13 cellular contexts compared by ENCODE assay signal in the genomic region with DNA sequence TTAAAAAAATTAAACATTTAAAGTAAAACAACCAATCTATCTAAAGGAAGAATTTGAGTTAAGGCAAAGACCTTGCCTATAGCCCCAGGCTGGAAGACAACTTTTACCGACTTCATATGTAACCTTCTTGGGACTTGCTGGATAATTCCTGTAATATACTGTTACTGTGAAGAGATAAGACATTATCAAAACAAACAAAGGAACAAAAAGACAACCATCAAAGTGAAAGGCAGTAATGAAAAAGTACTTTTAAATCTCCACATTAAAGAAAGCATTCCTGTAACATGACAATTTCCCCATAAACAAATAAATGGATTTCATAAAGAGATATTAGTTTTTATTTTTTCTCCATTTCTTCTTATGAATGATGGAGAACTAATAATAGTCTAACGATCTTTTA. TPM values are rescaled to one million over a fixed set of nuclear protein-coding genes. Genes with fewer than 3 reads are reported as not detected.
DNase-seq lines count a peak whose midpoint lies in the region; ATAC-seq and TF ChIP-seq lines count a peak whose summit lies in the region.
"Had no signal": no experiment of that assay in that cellular context is flagged by ENCODE, and none has a peak within 500 bp of the region (broad histone marks: within the 10 kb centered on the region; RNA-seq: fewer than 3 reads in every experiment).

No MANE protein-coding gene starts in this region.

- H3K36me3 Mint-ChIP-seq in activated naive CD4-positive, alpha-beta T cell treated with anti-CD3 and anti-CD28 coated beads, Interleukin-2, amount 50 U/mL, for 24 hours: peaks cover 7% of the 10 kb centered on the region
- H3K36me3 Mint-ChIP-seq in activated B cell treated with CpG ODN at 0.5 μM for 24 hours (ENCODE audit: low read depth): peaks cover 43% of the 10 kb centered on the region
- H3K36me3 Mint-ChIP-seq in immature natural killer cell: peaks cover 6 to 8% (median 6%) of the 10 kb centered on the region in 3 donors

- H3K4me1 Mint-ChIP-seq in activated naive CD4-positive, alpha-beta T cell treated with anti-CD3 and anti-CD28 coated beads, Interleukin-2, amount 50 U/mL, for 24 hours: peaks cover 57% of the 10 kb centered on the region
- H3K4me1 Mint-ChIP-seq in activated B cell treated with CpG ODN at 0.5 μM for 24 hours (peaks cover 56% of the 10 kb centered on the region), immature natural killer cell (peaks cover 47 to 61% of the 10 kb centered on the region in 2 donors)

- H3K27ac ChIP-seq in testis: peak overlapping the region; percentile 95 to 98
- no peak overlapping the region for H3K27ac ChIP-seq in adrenal gland
- peak overlapping the region in 1 of 4 donors; percentile 99 for H3K27ac ChIP-seq in upper lobe of left lung

- no peaks in the 10 kb centered on the region for H3K36me3 ChIP-seq in testis (ENCODE audit: low read depth, missing control alignments)
- H3K36me3 ChIP-seq in adrenal gland (replicated peaks in 1 of 2): no peaks in the 10 kb centered on the region
- H3K36me3 ChIP-seq in upper lobe of left lung: peaks cover 0 to 4% (median 0%) of the 10 kb centered on the region in 4 donors

- ATAC-seq in activated B cell treated with CpG ODN at 0.5 μM for 24 hours (ENCODE audit: low read depth) (no peak), upper lobe of left lung (ENCODE audit: low FRiP score in 2 of 2) (no peak)
- ATAC-seq: HCT116, left cardiac atrium had no signal

- peaks cover 12% of the 10 kb centered on the region for H3K4me1 ChIP-seq in testis
- peaks cover 4 to 17% of the 10 kb centered on the region in 2 donors for H3K4me1 ChIP-seq in adrenal gland (replicated peaks in 1 of 2)
- H3K4me1 ChIP-seq in upper lobe of left lung: peaks cover 14 to 25% (median 20%) of the 10 kb centered on the region in 4 donors

- no peaks in the 10 kb centered on the region for H3K27me3 Mint-ChIP-seq in activated naive CD4-positive, alpha-beta T cell treated with anti-CD3 and anti-CD28 coated beads, Interleukin-2, amount 50 U/mL, for 24 hours
- no peaks in the 10 kb centered on the region for H3K27me3 Mint-ChIP-seq in activated B cell treated with CpG ODN at 0.5 μM for 24 hours
- peaks cover 0 to 9% (median 0%) of the 10 kb centered on the region in 3 donors for H3K27me3 Mint-ChIP-seq in immature natural killer cell (ENCODE audit: low read depth in 3 of 3)

- POLR2A ChIA-PET in activated B cell treated with CpG ODN at 0.5 μM for 24 hours (lab: Charles Lee): no interaction called here

- CTCF ChIA-PET in activated B cell treated with CpG ODN at 0.5 μM for 24 hours (lab: Charles Lee): interaction anchor here (1.1 kb wide), 1 partner anchor 32 kb away, joined by 5 read pairs; no protein-coding TSS in a partner anchor

- TF ChIP-seq POLR2A in testis (IDR thresholded peaks at IDR 0.05) (no peak), adrenal gland (IDR thresholded peaks at IDR 0.05) (no peak), upper lobe of left lung (IDR thresholded peaks at IDR 0.05) (no peak)

- peak overlapping the region in 1 of 2 donors; percentile 91 for H3K4me3 ChIP-seq in testis
- no peak overlapping the region for H3K4me3 ChIP-seq in adrenal gland
- peak overlapping the region in 1 of 4 donors; percentile 78 for H3K4me3 ChIP-seq in upper lobe of left lung

- 54% methylated on average over 2 of the region's 2 CpGs for WGBS in testis, 2 donors
- WGBS in adrenal gland, 4 donors: 69 to 78% (median 72%) methylated on average over 2 of the region's 2 CpGs
- WGBS in upper lobe of left lung, 2 donors: 44 to 58% methylated on average over 2 of the region's 2 CpGs

- intact Hi-C loops in activated B cell treated with CpG ODN at 0.5 μM for 24 hours (cut with micrococcal nuclease) (loop anchor here (5.0 to 10.0 kb wide), 2 partner anchors 205 to 968 kb away; partner anchors contain the start of gene STT3B), testis (cut with DNase I; ENCODE audit: low total_unique reads) (no loop called here), adrenal gland (cut with DNase I) (no loop called here)

- no peaks in the 10 kb centered on the region for H3K27me3 ChIP-seq in testis
- H3K27me3 ChIP-seq in adrenal gland: no peaks in the 10 kb centered on the region
- no peaks in the 10 kb centered on the region for H3K27me3 ChIP-seq in upper lobe of left lung

- TF ChIP-seq CTCF in activated B cell treated with CpG ODN at 0.5 μM for 24 hours (IDR thresholded peaks at IDR 0.05): no peak
- TF ChIP-seq CTCF in testis (IDR thresholded peaks at IDR 0.05): no peak
- no peak for TF ChIP-seq CTCF in adrenal gland (IDR thresholded peaks at IDR 0.05)
- no peak for TF ChIP-seq CTCF in upper lobe of left lung (IDR thresholded peaks at IDR 0.05)

- no peaks in the 10 kb centered on the region for H3K9me3 Mint-ChIP-seq in activated naive CD4-positive, alpha-beta T cell treated with anti-CD3 and anti-CD28 coated beads, Interleukin-2, amount 50 U/mL, for 24 hours
- no peaks in the 10 kb centered on the region for H3K9me3 Mint-ChIP-seq in activated B cell treated with CpG ODN at 0.5 μM for 24 hours
- no peaks in the 10 kb centered on the region for H3K9me3 Mint-ChIP-seq in immature natural killer cell

- H3K9me3 ChIP-seq in testis (no peaks in the 10 kb centered on the region), adrenal gland (replicated peaks in 1 of 3) (no peaks in the 10 kb centered on the region), upper lobe of left lung (no peaks in the 10 kb centered on the region)

- no peak overlapping the region for H3K27ac Mint-ChIP-seq in activated naive CD4-positive, alpha-beta T cell treated with anti-CD3 and anti-CD28 coated beads, Interleukin-2, amount 50 U/mL, for 24 hours
- no peak overlapping the region for H3K27ac Mint-ChIP-seq in activated B cell treated with CpG ODN at 0.5 μM for 24 hours
- peak overlapping the region in 4 of 6 donors; percentile 26 to 74 (median 45) for H3K27ac Mint-ChIP-seq in immature natural killer cell

- peak overlapping the region; percentile 96 for H3K4me3 Mint-ChIP-seq in activated naive CD4-positive, alpha-beta T cell treated with anti-CD3 and anti-CD28 coated beads, Interleukin-2, amount 50 U/mL, for 24 hours
- peak overlapping the region; percentile 98 for H3K4me3 Mint-ChIP-seq in activated B cell treated with CpG ODN at 0.5 μM for 24 hours
- peak overlapping the region; percentile 23 to 96 (median 51) for H3K4me3 Mint-ChIP-seq in immature natural killer cell

- no peak for TF ChIP-seq EP300 in upper lobe of left lung (IDR thresholded peaks at IDR 0.05)

- DNase-seq in activated naive CD4-positive, alpha-beta T cell (lab: John Stamatoyannopoulos, UW): no peak
- no peak for DNase-seq in activated B cell treated with CpG ODN at 0.5 μM for 24 hours
- DNase-seq in immature natural killer cell: no peak
- DNase-seq in testis: no peak
- no peak for DNase-seq in Kasumi-1 (lab: John Stamatoyannopoulos, UW)
- DNase-seq in adrenal gland: no peak
- DNase-seq in upper lobe of left lung: no peak
- DNase-seq: activated CD4-positive, alpha-beta T cell treated with anti-CD3 and anti-CD28 coated beads, Interleukin-2, amount 50 U/mL, for 4 hours; NCI-H1694; stimulated activated CD8-positive, alpha-beta memory T cell treated with anti-CD3 and anti-CD28 coated beads, Interleukin-4, amount 100 ng/mL, for 48 hours had no signal

RNA-seq across cellular contexts. Expression of gene CMTM6, which starts 2.4 kb away (rescaled TPM):
- total RNA-seq in activated B cell treated with CpG ODN at 0.5 μM for 24 hours: 84.6 and 90.1 TPM in 2 replicates
- 100 to 1,000 TPM in 2 of 3 donors, 10 to 100 TPM in 1; 92.6 to 153 (median 114) TPM for polyA plus RNA-seq in immature natural killer cell
- total RNA-seq in testis: 100 to 1,000 TPM; 154 to 199 TPM
- polyA plus RNA-seq in testis (ENCODE audit: insufficient read depth, low read depth, low replicate concordance): 66.2 TPM
- 10 to 100 TPM; 33.7 to 57.7 (median 43.9) TPM for total RNA-seq in adrenal gland
- 10 to 100 TPM; 13.5 to 32.0 (median 17.0) TPM for polyA plus RNA-seq in adrenal gland
- total RNA-seq in upper lobe of left lung: 10 to 100 TPM; 16.8 to 86.0 (median 61.3) TPM

Comparison
In these comparisons a context has a peak if more than half of its experiments do, and no peak if none do; other contexts are left out.
1. H3K27ac Mint-ChIP-seq: peak in immature natural killer cell (4 of 6); none in activated naive CD4-positive, alpha-beta T cell treated with anti-CD3 and anti-CD28 coated beads, Interleukin-2, amount 50 U/mL, for 24 hours (single experiment) and activated B cell treated with CpG ODN at 0.5 μM for 24 hours (single experiment).
2. H3K27ac ChIP-seq: peak in testis (2 of 2); none in adrenal gland (0 of 5).
3. Peak in every context shown above with its lines, with median percentiles within 50 percentile points of each other: H3K4me3 Mint-ChIP-seq.